ENCODE assay signal across 8 cellular contexts in genomic region chr10:59904431-59905065, GRCh38. TPM values are rescaled to one million over a fixed set of nuclear protein-coding genes. Genes with fewer than 3 reads are reported as not detected.
DNase-seq lines count a peak whose midpoint lies in the region; ATAC-seq and TF ChIP-seq lines count a peak whose summit lies in the region.

No MANE protein-coding gene starts in this region.

- H3K9me3 Mint-ChIP-seq in activated T-cell treated with anti-CD3 and anti-CD28 coated beads, Interleukin-2, amount 50 U/mL, for 24 hours = no peaks in the 10 kb centered on the region

- H3K36me3 Mint-ChIP-seq in activated T-cell treated with anti-CD3 and anti-CD28 coated beads, Interleukin-2, amount 50 U/mL, for 24 hours (ENCODE audit: low read depth) = peaks cover 62% of the 10 kb centered on the region

- H3K36me3 ChIP-seq in ascending aorta = no peaks in the 10 kb centered on the region
- H3K36me3 ChIP-seq in kidney epithelial cell (ENCODE audit: control insufficient read depth, insufficient read depth, low read length) = no peaks in the 10 kb centered on the region
- H3K36me3 ChIP-seq in thymus (ENCODE audit: control insufficient read depth, insufficient read depth) = no peaks in the 10 kb centered on the region

- WGBS in thymus = 75% methylated on average over 7 of the region's 7 CpGs

- H3K27ac ChIP-seq in ascending aorta (peak overlapping the region; percentile 90 to 95), thymus (ENCODE audit: low read depth) (peak overlapping the region; percentile 3)

- peak overlapping the region; percentile 80 to 87 for H3K4me3 ChIP-seq in ascending aorta
- H3K4me3 ChIP-seq in kidney epithelial cell (ENCODE audit: low read depth, low read length) = peak overlapping the region; percentile 83
- peak overlapping the region; percentile 90 for H3K4me3 ChIP-seq in thymus (ENCODE audit: low read length)

- peak overlapping the region; percentile 97 for H3K4me3 Mint-ChIP-seq in activated T-cell treated with anti-CD3 and anti-CD28 coated beads, Interleukin-2, amount 50 U/mL, for 24 hours

- no peaks in the 10 kb centered on the region for H3K27me3 ChIP-seq in ascending aorta
- no peaks in the 10 kb centered on the region for H3K27me3 ChIP-seq in kidney epithelial cell (ENCODE audit: control insufficient read depth, insufficient read depth, low read length)
- no peaks in the 10 kb centered on the region for H3K27me3 ChIP-seq in thymus (ENCODE audit: control insufficient read depth, insufficient read depth)

- no peak for ATAC-seq in esophagus mucosa

- H3K27me3 Mint-ChIP-seq in activated T-cell treated with anti-CD3 and anti-CD28 coated beads, Interleukin-2, amount 50 U/mL, for 24 hours = no peaks in the 10 kb centered on the region

- H3K4me1 Mint-ChIP-seq in activated T-cell treated with anti-CD3 and anti-CD28 coated beads, Interleukin-2, amount 50 U/mL, for 24 hours (ENCODE audit: low read depth) = peaks cover 77% of the 10 kb centered on the region

- intact Hi-C loops in ascending aorta (cut with DNase I) = loop anchor here (2.0 to 10.0 kb wide), 5 partner anchors 40 to 1637 kb away; partner anchors contain the start of genes CISD1, IPMK and SLC16A9

- H3K27ac Mint-ChIP-seq in activated T-cell treated with anti-CD3 and anti-CD28 coated beads, Interleukin-2, amount 50 U/mL, for 24 hours = peak overlapping the region; percentile 99

- TF ChIP-seq CTCF in ascending aorta (IDR thresholded peaks at IDR 0.05) (no peak), kidney epithelial cell (IDR thresholded peaks at IDR 0.05; ENCODE audit: insufficient read depth, low read length, poor library complexity, severe bottlenecking) (no peak)

- no peak for DNase-seq in activated T-cell treated with anti-CD3 and anti-CD28 coated beads, Interleukin-2, amount 50 U/mL, for 24 hours
- no peak for DNase-seq in activated T-cell treated with anti-CD3 and anti-CD28 coated beads for 4 hours
- DNase-seq in ascending aorta (ENCODE audit: low spot score in 2 of 2) = no peak
- no peak for DNase-seq in kidney epithelial cell (ENCODE audit: low read depth)
- no peak for DNase-seq in AG20443 (ENCODE audit: low spot score)
- no peak for DNase-seq in EL

- no peaks in the 10 kb centered on the region for H3K9me3 ChIP-seq in ascending aorta
- H3K9me3 ChIP-seq in thymus (ENCODE audit: control insufficient read depth) = no peaks in the 10 kb centered on the region

- H3K4me1 ChIP-seq in ascending aorta = peaks cover 6 to 18% of the 10 kb centered on the region in 2 donors
- peaks cover 28% of the 10 kb centered on the region for H3K4me1 ChIP-seq in thymus (ENCODE audit: control insufficient read depth, insufficient read depth, low read length)

RNA-seq across cellular contexts. Expression of gene CCDC6, which starts 1.8 kb away (rescaled TPM):
- 21.1 TPM for total RNA-seq in ascending aorta
- 42.7 and 42.8 TPM in 2 replicates for total RNA-seq in kidney epithelial cell
- polyA plus RNA-seq in thymus = 19.9 TPM
- 56.8 TPM for total RNA-seq in esophagus mucosa
